Comparison of ENCODE assay signal across 35 cellular contexts in the genomic region with DNA sequence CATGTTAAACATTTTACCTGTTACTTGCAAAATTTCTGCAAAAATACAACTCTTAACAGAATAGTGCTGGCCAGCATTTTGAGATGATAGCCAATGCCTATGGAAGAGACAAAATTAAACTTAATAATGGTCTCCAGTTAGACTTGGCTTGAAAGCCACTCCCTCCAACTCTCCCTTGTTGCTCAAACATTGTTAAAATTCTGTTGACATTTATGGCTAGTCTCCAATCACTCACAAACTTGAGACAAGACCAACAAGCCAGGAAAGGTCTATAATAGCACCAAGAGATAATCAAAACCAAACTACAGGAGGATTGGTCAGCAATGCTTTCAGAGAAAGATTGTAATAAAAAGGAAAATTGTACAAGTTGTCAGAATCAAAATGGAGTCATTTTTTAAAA.
"Had no signal": no experiment of that assay in that cellular context is flagged by ENCODE, and none has a peak within 500 bp of the region (broad histone marks: within the 10 kb centered on the region; RNA-seq: fewer than 3 reads in every experiment).

No MANE protein-coding gene starts in this region.

- H3K27me3 ChIP-seq: ascending aorta, brain microvascular endothelial cell, breast epithelium had no signal

- H3K4me1 ChIP-seq: ascending aorta, breast epithelium had no signal

- H3K27ac Mint-ChIP-seq: activated B cell treated with CpG ODN at 0.5 μM for 24 hours; activated CD4-positive, alpha-beta memory T cell treated with anti-CD3 and anti-CD28 coated beads, Interleukin-2, amount 10 ng/mL, durations not matched to agents 7 days and 5 days; activated CD4-positive, alpha-beta T cell treated with anti-CD3 and anti-CD28 coated beads for 36 hours; activated CD4-positive, alpha-beta T cell treated with anti-CD3 and anti-CD28 coated beads, Interleukin-2, amount 10 ng/mL, durations not matched to agents 7 days and 5 days; activated CD8-positive, alpha-beta memory T cell treated with anti-CD3 and anti-CD28 coated beads, Interleukin-2, amount 10 ng/mL, durations not matched to agents 7 days and 5 days; activated CD8-positive, alpha-beta T cell treated with anti-CD3 and anti-CD28 coated beads, Interleukin-2, amount 10 ng/mL, durations not matched to agents 7 days and 5 days; activated naive CD4-positive, alpha-beta T cell treated with anti-CD3 and anti-CD28 coated beads, Interleukin-2, amount 10 ng/mL, durations not matched to agents 7 days and 5 days; activated naive CD4-positive, alpha-beta T cell treated with anti-CD3 and anti-CD28 coated beads, Interleukin-2, amount 50 U/mL, for 24 hours; activated naive CD8-positive, alpha-beta T cell; activated naive CD8-positive, alpha-beta T cell treated with anti-CD3 and anti-CD28 coated beads, Interleukin-2, amount 10 ng/mL, durations not matched to agents 7 days and 5 days; activated naive CD8-positive, alpha-beta T cell treated with anti-CD3 and anti-CD28 coated beads, Interleukin-2, amount 50 U/mL, for 24 hours; activated T-cell treated with anti-CD3 and anti-CD28 coated beads, Interleukin-2, amount 50 U/mL, for 24 hours; activated T-helper 2 cell treated with anti-CD3 and anti-CD28 coated beads, Interferon-gamma antibody, Interleukin-2, Interleukin-4, amounts not matched to agents 10 μg/mL and 5 μg/mL and 100 μg/mL, durations not matched to agents 14 hours and 24 hours and 36 hours; T-helper 1 cell treated with Interleukin-12 subunit alpha and Interleukin-12 subunit beta and Interleukin-4 antibody, amounts not matched to agents 30 μg/mL and 1 μg/mL, for 36 hours; T-helper 2 cell treated with Interferon-gamma antibody and Interleukin-4, amounts not matched to agents 5 μg/mL and 100 μg/mL, for 36 hours had no signal

- H3K36me3 ChIP-seq: ascending aorta, brain microvascular endothelial cell, breast epithelium had no signal

- H3K9me3 ChIP-seq: ascending aorta had no signal

- H3K4me3 Mint-ChIP-seq: activated B cell treated with CpG ODN at 0.5 μM for 24 hours; activated CD4-positive, alpha-beta memory T cell treated with anti-CD3 and anti-CD28 coated beads, Interleukin-2, amount 10 ng/mL, durations not matched to agents 7 days and 5 days; activated CD4-positive, alpha-beta T cell treated with anti-CD3 and anti-CD28 coated beads for 36 hours; activated CD4-positive, alpha-beta T cell treated with anti-CD3 and anti-CD28 coated beads, Interleukin-2, amount 10 ng/mL, durations not matched to agents 7 days and 5 days; activated CD8-positive, alpha-beta memory T cell treated with anti-CD3 and anti-CD28 coated beads, Interleukin-2, amount 10 ng/mL, durations not matched to agents 7 days and 5 days; activated CD8-positive, alpha-beta T cell treated with anti-CD3 and anti-CD28 coated beads, Interleukin-2, amount 10 ng/mL, durations not matched to agents 7 days and 5 days; activated naive CD4-positive, alpha-beta T cell treated with anti-CD3 and anti-CD28 coated beads, Interleukin-2, amount 10 ng/mL, durations not matched to agents 7 days and 5 days; activated naive CD4-positive, alpha-beta T cell treated with anti-CD3 and anti-CD28 coated beads, Interleukin-2, amount 50 U/mL, for 24 hours; activated naive CD8-positive, alpha-beta T cell; activated naive CD8-positive, alpha-beta T cell treated with anti-CD3 and anti-CD28 coated beads, Interleukin-2, amount 10 ng/mL, durations not matched to agents 7 days and 5 days; activated naive CD8-positive, alpha-beta T cell treated with anti-CD3 and anti-CD28 coated beads, Interleukin-2, amount 50 U/mL, for 24 hours; activated T-cell treated with anti-CD3 and anti-CD28 coated beads, Interleukin-2, amount 50 U/mL, for 24 hours; T-helper 1 cell treated with Interleukin-12 subunit alpha and Interleukin-12 subunit beta and Interleukin-4 antibody, amounts not matched to agents 30 μg/mL and 1 μg/mL, for 36 hours; T-helper 2 cell treated with Interferon-gamma antibody and Interleukin-4, amounts not matched to agents 5 μg/mL and 100 μg/mL, for 36 hours had no signal

- ATAC-seq: activated CD4-positive, alpha-beta T cell treated with anti-CD3 and anti-CD28 coated beads for 36 hours; activated CD4-positive, CD25-positive, alpha-beta regulatory T cell treated with anti-CD3 and anti-CD28 coated beads, Interleukin-2, amount 50 U/mL, for 24 hours; activated CD8-positive, alpha-beta memory T cell treated with anti-CD3 and anti-CD28 coated beads, Interleukin-2, amount 10 ng/mL, durations not matched to agents 7 days and 5 days; activated CD8-positive, alpha-beta T cell treated with anti-CD3 and anti-CD28 coated beads, Interleukin-2, amount 10 ng/mL, durations not matched to agents 7 days and 5 days; activated naive CD8-positive, alpha-beta T cell treated with anti-CD3 and anti-CD28 coated beads, Interleukin-2, amount 50 U/mL, for 24 hours had no signal

- H3K36me3 Mint-ChIP-seq: activated CD8-positive, alpha-beta memory T cell treated with anti-CD3 and anti-CD28 coated beads, Interleukin-2, amount 10 ng/mL, durations not matched to agents 7 days and 5 days; activated naive CD4-positive, alpha-beta T cell treated with anti-CD3 and anti-CD28 coated beads, Interleukin-2, amount 10 ng/mL, durations not matched to agents 7 days and 5 days; activated naive CD4-positive, alpha-beta T cell treated with anti-CD3 and anti-CD28 coated beads, Interleukin-2, amount 50 U/mL, for 24 hours; activated naive CD8-positive, alpha-beta T cell; activated naive CD8-positive, alpha-beta T cell treated with anti-CD3 and anti-CD28 coated beads, Interleukin-2, amount 10 ng/mL, durations not matched to agents 7 days and 5 days had no signal

- DNase-seq: activated B cell treated with CpG ODN at 0.5 μM for 24 hours; activated CD4-positive, alpha-beta memory T cell treated with anti-CD3 and anti-CD28 coated beads, Interleukin-2, amount 10 ng/mL, durations not matched to agents 7 days and 5 days; activated CD4-positive, alpha-beta T cell treated with anti-CD3 and anti-CD28 coated beads for 1 hour; activated CD4-positive, alpha-beta T cell treated with anti-CD3 and anti-CD28 coated beads for 36 hours; activated CD4-positive, alpha-beta T cell treated with anti-CD3 and anti-CD28 coated beads for 48 hours; activated CD4-positive, alpha-beta T cell treated with anti-CD3 and anti-CD28 coated beads, Interleukin-2, amount 10 ng/mL, durations not matched to agents 7 days and 5 days; activated CD4-positive, alpha-beta T cell treated with anti-CD3 and anti-CD28 coated beads, Interleukin-2, amount 50 U/mL, for 48 hours; activated CD8-positive, alpha-beta memory T cell treated with anti-CD3 and anti-CD28 coated beads for 24 hours; activated CD8-positive, alpha-beta memory T cell treated with anti-CD3 and anti-CD28 coated beads, Interleukin-2, amount 10 ng/mL, durations not matched to agents 7 days and 5 days; activated CD8-positive, alpha-beta memory T cell treated with anti-CD3 and anti-CD28 coated beads, Interleukin-2, amount 50 U/mL, for 48 hours; activated CD8-positive, alpha-beta T cell treated with anti-CD3 and anti-CD28 coated beads, Interleukin-2, amount 10 ng/mL, durations not matched to agents 7 days and 5 days; activated effector memory CD4-positive, alpha-beta T cell treated with Interleukin-2 at 50 U/mL for 16 hours; activated gamma-delta T cell; activated naive CD4-positive, alpha-beta T cell treated with anti-CD3 and anti-CD28 coated beads, Interleukin-2, amount 10 ng/mL, durations not matched to agents 7 days and 5 days; activated naive CD4-positive, alpha-beta T cell treated with Interleukin-2 at 50 U/mL for 16 hours; activated naive CD8-positive, alpha-beta T cell treated with anti-CD3 and anti-CD28 coated beads, Interleukin-2, amount 10 ng/mL, durations not matched to agents 7 days and 5 days; activated naive CD8-positive, alpha-beta T cell treated with anti-CD3 and anti-CD28 coated beads, Interleukin-2, amount 50 U/mL, for 24 hours; activated T-cell treated with anti-CD3 and anti-CD28 coated beads, Interleukin-2, amount 50 U/mL, for 24 hours; activated T-cell treated with anti-CD3 and anti-CD28 coated beads, Interleukin-2, amount 50 U/mL, for 48 hours; amygdala; anterior cingulate cortex; brain microvascular endothelial cell; central memory CD4-positive, alpha-beta T cell; T-helper 1 cell; T-helper 2 cell; T-helper 9 cell had no signal

- H3K4me3 ChIP-seq: ascending aorta, breast epithelium had no signal

- H3K4me1 Mint-ChIP-seq: activated B cell treated with CpG ODN at 0.5 μM for 24 hours; activated CD4-positive, alpha-beta memory T cell treated with anti-CD3 and anti-CD28 coated beads, Interleukin-2, amount 10 ng/mL, durations not matched to agents 7 days and 5 days; activated CD4-positive, alpha-beta T cell treated with anti-CD3 and anti-CD28 coated beads for 36 hours; activated CD4-positive, alpha-beta T cell treated with anti-CD3 and anti-CD28 coated beads, Interleukin-2, amount 10 ng/mL, durations not matched to agents 7 days and 5 days; activated CD8-positive, alpha-beta memory T cell treated with anti-CD3 and anti-CD28 coated beads, Interleukin-2, amount 10 ng/mL, durations not matched to agents 7 days and 5 days; activated naive CD4-positive, alpha-beta T cell treated with anti-CD3 and anti-CD28 coated beads, Interleukin-2, amount 10 ng/mL, durations not matched to agents 7 days and 5 days; activated naive CD4-positive, alpha-beta T cell treated with anti-CD3 and anti-CD28 coated beads, Interleukin-2, amount 50 U/mL, for 24 hours; activated naive CD8-positive, alpha-beta T cell treated with anti-CD3 and anti-CD28 coated beads, Interleukin-2, amount 10 ng/mL, durations not matched to agents 7 days and 5 days; activated naive CD8-positive, alpha-beta T cell treated with anti-CD3 and anti-CD28 coated beads, Interleukin-2, amount 50 U/mL, for 24 hours had no signal

- H3K27me3 Mint-ChIP-seq: activated B cell treated with CpG ODN at 0.5 μM for 24 hours; activated CD4-positive, alpha-beta memory T cell treated with anti-CD3 and anti-CD28 coated beads, Interleukin-2, amount 10 ng/mL, durations not matched to agents 7 days and 5 days; activated CD4-positive, alpha-beta T cell treated with anti-CD3 and anti-CD28 coated beads for 36 hours; activated CD4-positive, alpha-beta T cell treated with anti-CD3 and anti-CD28 coated beads, Interleukin-2, amount 10 ng/mL, durations not matched to agents 7 days and 5 days; activated CD8-positive, alpha-beta memory T cell treated with anti-CD3 and anti-CD28 coated beads, Interleukin-2, amount 10 ng/mL, durations not matched to agents 7 days and 5 days; activated naive CD4-positive, alpha-beta T cell treated with anti-CD3 and anti-CD28 coated beads, Interleukin-2, amount 10 ng/mL, durations not matched to agents 7 days and 5 days; activated naive CD4-positive, alpha-beta T cell treated with anti-CD3 and anti-CD28 coated beads, Interleukin-2, amount 50 U/mL, for 24 hours; activated naive CD8-positive, alpha-beta T cell; activated naive CD8-positive, alpha-beta T cell treated with anti-CD3 and anti-CD28 coated beads, Interleukin-2, amount 10 ng/mL, durations not matched to agents 7 days and 5 days; activated naive CD8-positive, alpha-beta T cell treated with anti-CD3 and anti-CD28 coated beads, Interleukin-2, amount 50 U/mL, for 24 hours; activated T-cell treated with anti-CD3 and anti-CD28 coated beads, Interleukin-2, amount 50 U/mL, for 24 hours had no signal

- H3K27ac ChIP-seq: ascending aorta, brain microvascular endothelial cell, breast epithelium, VCaP had no signal
